In genomic region chr19:52942371-52943133, GRCh38 we compare ENCODE assay signal across 8 cellular contexts. TPM values are rescaled to one million over a fixed set of nuclear protein-coding genes. Genes with fewer than 3 reads are reported as not detected.
DNase-seq lines count a peak whose midpoint lies in the region; ATAC-seq and TF ChIP-seq lines count a peak whose summit lies in the region.

No MANE protein-coding gene starts in this region.

- H3K27ac ChIP-seq in HUES64 (ENCODE audit: low read depth, low read length) (peak overlapping the region; percentile 87), RWPE1 (peak overlapping the region; percentile 77), foreskin keratinocyte (peak overlapping the region; percentile 70), neuronal stem cell (replicated peaks; ENCODE audit: low read length) (peak overlapping the region; percentile 78), subcutaneous abdominal adipose tissue (ENCODE audit: low read depth, low read length) (peak overlapping the region; percentile 69)

- H3K79me1 ChIP-seq in neuronal stem cell (ENCODE audit: low read depth, low read length) = peaks cover 2% of the 10 kb centered on the region

- H4K91ac ChIP-seq in neuronal stem cell (ENCODE audit: low read depth, low read length, poor library complexity) = no peak overlapping the region

- peak overlapping the region; percentile 43 for H3K23ac ChIP-seq in neuronal stem cell (ENCODE audit: low read depth, low read length, poor library complexity)

- H3K4me1 ChIP-seq in HUES64 (ENCODE audit: insufficient read depth, low read length) (peaks cover 27% of the 10 kb centered on the region), foreskin keratinocyte (no peaks in the 10 kb centered on the region), neuronal stem cell (ENCODE audit: control insufficient read depth in 2 of 2, insufficient read depth in 1 of 2, low read depth in 1 of 2, low read length in 2 of 2) (peaks cover 3% of the 10 kb centered on the region in 2 donors), subcutaneous abdominal adipose tissue (ENCODE audit: control insufficient read depth in 5 of 5, insufficient read depth in 5 of 5, low read length in 5 of 5) (peaks cover 0 to 22% (median 18%) of the 10 kb centered on the region in 5 donors)

- TF ChIP-seq CTCF in RWPE1 (conservative IDR thresholded peaks at IDR 0.05; ENCODE audit: low read depth) (no peak), foreskin keratinocyte (conservative IDR thresholded peaks at IDR 0.05) (no peak)

- WGBS in HUES64 = under 1% methylated on average over 43 of the region's 43 CpGs
- no CpG with 5 or more reads among the region's 43 CpGs for WGBS in neuronal stem cell (ENCODE audit: extremely low coverage in 2 of 2, insufficient read length in 2 of 2, insufficient replicate concordance in 1 of 2), 2 donors

- no peak overlapping the region for H2BK15ac ChIP-seq in neuronal stem cell (ENCODE audit: low read length)

- POLR2A ChIA-PET in RWPE1 (lab: Yijun Ruan, JAX; ENCODE audit: low non-redundant PET) = interaction anchor here (1.0 kb wide), 1 partner anchor 20 kb away, joined by 3 read pairs; the partner anchor contains the start of gene ZNF816

- H3K9me3 ChIP-seq in HUES64 (ENCODE audit: insufficient read depth, low read depth, low read length) (no peaks in the 10 kb centered on the region), neuronal stem cell (replicated peaks in 1 of 2; ENCODE audit: control insufficient read depth in 2 of 2, insufficient read depth in 1 of 2, low read depth in 1 of 2, low read length in 2 of 2) (peaks cover 5 to 19% of the 10 kb centered on the region in 2 donors), subcutaneous abdominal adipose tissue (ENCODE audit: control insufficient read depth in 5 of 5, low read length in 5 of 5) (peaks cover 0 to 16% (median 8%) of the 10 kb centered on the region in 5 donors)

- peak; percentile 95 for ATAC-seq in GM21423 (IDR thresholded peaks at IDR 0.05; ENCODE audit: unreplicated experiment)
- peak; percentile 89 for ATAC-seq in foreskin keratinocyte

- H2AFZ ChIP-seq in neuronal stem cell (ENCODE audit: low read length) = peak overlapping the region; percentile 93

- CTCF ChIA-PET in RWPE1 (lab: Yijun Ruan, JAX) = no interaction called here

- H2AK5ac ChIP-seq in neuronal stem cell (ENCODE audit: low read depth, low read length) = no peak overlapping the region

- DNase-seq in DMS 273 (lab: John Stamatoyannopoulos, UW; ENCODE audit: unreplicated experiment) (peak; percentile 91), RWPE1 (ENCODE audit: low spot score) (peak; percentile 74), activated gamma-delta T cell treated with Interleukin-2 at 50 U/mL for 16 hours (peak; percentile 97), foreskin keratinocyte (peak in 1 of 2 donors; percentile 76), neuronal stem cell (ENCODE audit: low spot score) (peak; percentile 79)

- no peak overlapping the region for H3K4ac ChIP-seq in neuronal stem cell (ENCODE audit: low read length)

- no peaks in the 10 kb centered on the region for H3K36me3 ChIP-seq in HUES64 (ENCODE audit: insufficient read depth, low read length)
- H3K36me3 ChIP-seq in neuronal stem cell (replicated peaks in 1 of 2; ENCODE audit: control insufficient read depth in 2 of 2, insufficient read depth in 2 of 2, low read length in 2 of 2) = peaks cover 0 to under 1% of the 10 kb centered on the region in 2 donors
- H3K36me3 ChIP-seq in subcutaneous abdominal adipose tissue (ENCODE audit: control insufficient read depth in 5 of 5, insufficient read depth in 5 of 5, low read length in 5 of 5) = no peaks in the 10 kb centered on the region

- peak overlapping the region; percentile 94 for H3K18ac ChIP-seq in neuronal stem cell (ENCODE audit: low read length)

- H3K4me2 ChIP-seq in neuronal stem cell (ENCODE audit: insufficient read depth, low read length, poor library complexity, severe bottlenecking) = peak overlapping the region; percentile 60

- H3K9ac ChIP-seq in HUES64 (ENCODE audit: low read depth, low read length) (peak overlapping the region; percentile 87), neuronal stem cell (ENCODE audit: low read depth, low read length, poor library complexity) (peak overlapping the region; percentile 21), subcutaneous abdominal adipose tissue (ENCODE audit: low read length in 5 of 5) (peak overlapping the region; percentile 56 to 92 (median 82))

- no peaks in the 10 kb centered on the region for H3K27me3 ChIP-seq in HUES64 (ENCODE audit: insufficient read depth, low read length)
- H3K27me3 ChIP-seq in foreskin keratinocyte = no peaks in the 10 kb centered on the region
- H3K27me3 ChIP-seq in neuronal stem cell (ENCODE audit: control insufficient read depth in 3 of 3, insufficient read depth in 3 of 3, low read depth in 1 of 3, low read length in 3 of 3) = no peaks in the 10 kb centered on the region
- H3K27me3 ChIP-seq in subcutaneous abdominal adipose tissue (ENCODE audit: control insufficient read depth in 5 of 5, insufficient read depth in 4 of 5, low read length in 5 of 5) = no peaks in the 10 kb centered on the region

- H2BK12ac ChIP-seq in neuronal stem cell (ENCODE audit: low read length) = no peak overlapping the region

- H3K4me3 ChIP-seq in HUES64 (ENCODE audit: low read length) (peak overlapping the region; percentile 97), neuronal stem cell (ENCODE audit: low read length in 2 of 2) (peak overlapping the region; percentile 89 to 90), subcutaneous abdominal adipose tissue (ENCODE audit: low read depth in 1 of 5, low read length in 5 of 5) (peak overlapping the region; percentile 81 to 94 (median 87))

- no peak overlapping the region for H3K14ac ChIP-seq in neuronal stem cell (ENCODE audit: low read length)

- no peak overlapping the region for H2BK5ac ChIP-seq in neuronal stem cell (ENCODE audit: low read length)

- H4K8ac ChIP-seq in neuronal stem cell (ENCODE audit: low read depth, low read length) = no peak overlapping the region

- H2BK120ac ChIP-seq in neuronal stem cell (ENCODE audit: low read depth, low read length) = no peak overlapping the region

RNA-seq across cellular contexts. Expression of gene ZNF888, which starts 19.3 kb away (rescaled TPM):
- polyA plus RNA-seq in HUES64 (2013, experiment 1 of 2) = 4.9 TPM
- 5.3 TPM for polyA plus RNA-seq in HUES64 (2013, experiment 2 of 2)
- total RNA-seq in foreskin keratinocyte = 5.3 and 5.6 TPM in 2 replicates
- polyA plus RNA-seq in foreskin keratinocyte = 1.1 and 1.4 TPM in 2 replicates
- 3.2 TPM for polyA plus RNA-seq in neuronal stem cell (2013, experiment 1 of 2)
- polyA plus RNA-seq in neuronal stem cell (2013, experiment 2 of 2) = 3.3 TPM

RNA-seq across cellular contexts. Expression of gene ZNF816, which starts 20.1 kb away (rescaled TPM):
- 8.7 TPM for polyA plus RNA-seq in HUES64 (2013, experiment 1 of 2)
- polyA plus RNA-seq in HUES64 (2013, experiment 2 of 2) = 8.5 TPM
- total RNA-seq in foreskin keratinocyte = 5.4 and 8.4 TPM in 2 replicates
- polyA plus RNA-seq in foreskin keratinocyte = 1.9 and 2.0 TPM in 2 replicates
- 9.4 TPM for polyA plus RNA-seq in neuronal stem cell (2013, experiment 1 of 2)
- polyA plus RNA-seq in neuronal stem cell (2013, experiment 2 of 2) = 9.5 TPM

RNA-seq across cellular contexts. Expression of gene ZNF320, which starts 45.1 kb away (rescaled TPM):
- 13.9 TPM for polyA plus RNA-seq in HUES64 (2013, experiment 1 of 2)
- 17.0 TPM for polyA plus RNA-seq in HUES64 (2013, experiment 2 of 2)
- total RNA-seq in foreskin keratinocyte = 4.8 and 5.7 TPM in 2 replicates
- polyA plus RNA-seq in foreskin keratinocyte = 1.0 and 1.1 TPM in 2 replicates
- polyA plus RNA-seq in neuronal stem cell (2013, experiment 1 of 2) = 8.9 TPM
- polyA plus RNA-seq in neuronal stem cell (2013, experiment 2 of 2) = 11.3 TPM

Comparison
In these comparisons a context has a peak if more than half of its experiments do, and no peak if none do; other contexts are left out.
1. H3K9ac ChIP-seq: peak in every context shown above with its lines; median percentile 87 in HUES64; 82 in subcutaneous abdominal adipose tissue; 21 in neuronal stem cell.